In the genomic region with DNA sequence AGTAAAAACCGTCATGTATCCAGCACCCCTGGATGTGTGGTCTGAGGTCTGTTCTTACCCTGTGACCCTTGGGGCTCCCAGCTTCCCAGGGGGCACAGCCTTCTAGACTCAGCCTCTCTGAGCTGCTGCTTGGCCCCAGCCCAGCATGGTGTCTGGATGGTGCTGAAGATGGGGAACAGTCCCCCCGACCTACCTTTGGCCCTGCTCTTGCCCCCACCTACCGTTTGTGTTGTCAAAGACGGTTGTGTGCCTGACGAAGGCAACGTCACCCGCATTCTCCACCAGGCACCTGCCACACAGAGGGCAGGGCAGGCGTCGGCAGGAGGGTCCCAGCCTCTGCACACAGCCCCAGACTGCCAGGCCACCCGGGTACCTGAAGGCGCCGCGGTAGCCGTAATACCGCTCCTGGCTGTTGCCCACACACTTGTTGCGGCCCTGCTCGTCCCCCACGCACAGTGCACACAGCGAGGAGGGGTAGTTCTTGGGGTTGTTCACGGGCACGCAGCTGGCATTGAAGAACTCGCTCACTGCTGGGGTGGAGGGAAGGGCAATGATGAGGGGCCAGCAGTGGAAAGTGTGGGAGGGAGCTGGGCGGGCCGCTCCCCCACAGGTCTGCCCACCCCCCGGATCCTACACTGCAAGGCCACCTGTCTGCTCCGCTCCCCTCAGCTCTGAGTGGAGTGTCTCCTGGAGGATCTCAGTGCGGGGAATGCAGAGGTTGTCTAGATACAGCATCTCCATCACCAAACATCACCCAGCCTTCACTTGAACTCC, we compare ENCODE assay signal across 18 cellular contexts.
"Had no signal": no experiment of that assay in that cellular context is flagged by ENCODE, and none has a peak within 500 bp of the region (broad histone marks: within the 10 kb centered on the region; RNA-seq: fewer than 3 reads in every experiment).

No MANE protein-coding gene starts in this region.

- FAIRE-seq: RCC 7860 had no signal

- ATAC-seq: activated CD8-positive, alpha-beta T cell treated with anti-CD3 and anti-CD28 coated beads for 36 hours; PC-3 had no signal

- H3K27me3 ChIP-seq: adrenal gland, breast epithelium had no signal

- DNase-seq: activated CD4-positive, CD25-positive, alpha-beta regulatory T cell; activated CD8-positive, alpha-beta memory T cell treated with anti-CD3 and anti-CD28 coated beads, Interleukin-2, amount 50 U/mL, for 4 hours; activated CD8-positive, alpha-beta T cell treated with anti-CD3 and anti-CD28 coated beads for 36 hours; activated naive CD4-positive, alpha-beta T cell treated with anti-CD3 and anti-CD28 coated beads, Interleukin-2, amount 50 U/mL, for 16 hours; activated naive CD8-positive, alpha-beta T cell treated with anti-CD3 and anti-CD28 coated beads, Interleukin-2, amount 10 ng/mL, durations not matched to agents 7 days and 5 days; anterior cingulate cortex; NCI-H1048; NCI-H146; NCI-H187 treated with DMSO at 0.1 percent for 48 hours; NCI-H2081 treated with DMSO at 0.1 percent for 48 hours; NCI-H446; PC-3; T-helper 1 cell had no signal

- H3K36me3 ChIP-seq: adrenal gland, breast epithelium had no signal

- H3K9me3 ChIP-seq: adrenal gland, breast epithelium had no signal

- H3K4me1 ChIP-seq: breast epithelium had no signal

- H3K4me3 ChIP-seq: adrenal gland, breast epithelium, SK-N-MC had no signal

- H3K27ac ChIP-seq: adrenal gland, SK-N-MC, VCaP had no signal
